12 cellular contexts compared by ENCODE assay signal in genomic region chr10:91185239-91185875, GRCh38. TPM values are rescaled to one million over a fixed set of nuclear protein-coding genes. Genes with fewer than 3 reads are reported as not detected.
DNase-seq lines count a peak whose midpoint lies in the region; ATAC-seq and TF ChIP-seq lines count a peak whose summit lies in the region.
"Had no signal": no experiment of that assay in that cellular context is flagged by ENCODE, and none has a peak within 500 bp of the region (broad histone marks: within the 10 kb centered on the region; RNA-seq: fewer than 3 reads in every experiment).

No MANE protein-coding gene starts in this region.

- H3K18ac ChIP-seq in mesendoderm (ENCODE audit: low read length) = no peak overlapping the region

- no peak for TF ChIP-seq EP300 in stomach (IDR thresholded peaks at IDR 0.05)

- no peak overlapping the region for H4K8ac ChIP-seq in mesendoderm (ENCODE audit: low read depth, low read length)

- H3K4me1 ChIP-seq in PC-3 (ENCODE audit: insufficient read depth, low read length) = peaks cover 6% of the 10 kb centered on the region; the same call in 1 of the 2 replicates
- no peaks in the 10 kb centered on the region for H3K4me1 ChIP-seq in mesendoderm (ENCODE audit: control insufficient read depth, low read depth, low read length)
- H3K4me1 ChIP-seq in prostate gland (replicated peaks) = no peaks in the 10 kb centered on the region
- H3K4me1 ChIP-seq in stomach = peaks cover 0 to 30% (median 16%) of the 10 kb centered on the region in 4 donors

- no peaks in the 10 kb centered on the region for H3K9me3 ChIP-seq in PC-3 (ENCODE audit: low read length)
- no peaks in the 10 kb centered on the region for H3K9me3 ChIP-seq in prostate gland
- H3K9me3 ChIP-seq in stomach = no peaks in the 10 kb centered on the region

- H3K9ac ChIP-seq in PC-3 (ENCODE audit: low read length) (no peak overlapping the region), mesendoderm (ENCODE audit: low read length) (no peak overlapping the region)
- H3K9ac ChIP-seq: BLaER1 treated with 17β-estradiol and CSF1 and Interleukin-3, amounts not matched to agents 10 nM and 100 nM had no signal

- no peak overlapping the region for H2BK5ac ChIP-seq in mesendoderm (ENCODE audit: low read length)

- H2AFZ ChIP-seq in PC-3 (ENCODE audit: low read length) = 0 out of 2 replicates have a peak overlapping the region, but pooled peaks have one; percentile 18

- no peaks in the 10 kb centered on the region for H3K9me2 ChIP-seq in PC-3 (replicated peaks; ENCODE audit: low read length)

- no peaks in the 10 kb centered on the region for H3K79me1 ChIP-seq in mesendoderm (ENCODE audit: low read length)

- no peak for TF ChIP-seq CTCF in PC-3 (conservative IDR thresholded peaks at IDR 0.05; ENCODE audit: low read depth, low read length)
- TF ChIP-seq CTCF in epithelial cell of esophagus (IDR thresholded peaks at IDR 0.05; ENCODE audit: insufficient read depth, low read depth, low read length, missing control alignments) = no peak
- TF ChIP-seq CTCF in prostate gland (IDR thresholded peaks at IDR 0.05) = no peak
- no peak for TF ChIP-seq CTCF in stomach (IDR thresholded peaks at IDR 0.05)

- BruUV-seq in PC-3 (replicated peaks; lab: Mats Ljungman, UMichigan) = no TSS peak

- H3K79me2 ChIP-seq in PC-3 (ENCODE audit: low read length) = no peaks in the 10 kb centered on the region
- H3K79me2 ChIP-seq in mesendoderm (ENCODE audit: control insufficient read depth, insufficient read depth, low read length) = no peaks in the 10 kb centered on the region

- POLR2A ChIA-PET in PC-3 (lab: Charles Lee; ENCODE audit: unreplicated experiment) = no interaction called here

- H3K36me3 ChIP-seq in PC-3 (ENCODE audit: low read depth, low read length) (no peaks in the 10 kb centered on the region), mesendoderm (ENCODE audit: control insufficient read depth, insufficient read depth, low read length) (no peaks in the 10 kb centered on the region), prostate gland (no peaks in the 10 kb centered on the region), stomach (no peaks in the 10 kb centered on the region)

- no peaks in the 10 kb centered on the region for H4K20me1 ChIP-seq in PC-3 (ENCODE audit: low read length)

- no peak overlapping the region for H3K56ac ChIP-seq in mesendoderm (ENCODE audit: low read length)

- TF ChIP-seq POLR2A in prostate gland (IDR thresholded peaks at IDR 0.05) (no peak), stomach (IDR thresholded peaks at IDR 0.05) (no peak)

- H3K4me2 ChIP-seq in PC-3 (ENCODE audit: low read length) = no peak overlapping the region
- H3K4me2 ChIP-seq in mesendoderm (ENCODE audit: low read length) = no peak overlapping the region
- H3K4me2 ChIP-seq: BLaER1 treated with 17β-estradiol and CSF1 and Interleukin-3, amounts not matched to agents 10 nM and 100 nM had no signal

- H3K27me3 ChIP-seq in PC-3 (ENCODE audit: low read length) (no peaks in the 10 kb centered on the region), mesendoderm (ENCODE audit: insufficient read depth, low read length, poor library complexity) (no peaks in the 10 kb centered on the region), prostate gland (replicated peaks; ENCODE audit: insufficient read depth) (no peaks in the 10 kb centered on the region), stomach (no peaks in the 10 kb centered on the region)
- H3K27me3 ChIP-seq: BLaER1 treated with 17β-estradiol and CSF1 and Interleukin-3, amounts not matched to agents 10 nM and 100 nM had no signal

- H3K4ac ChIP-seq in mesendoderm (ENCODE audit: low read depth, low read length) = no peak overlapping the region

- H2BK15ac ChIP-seq in mesendoderm (replicated peaks; ENCODE audit: low read depth) = no peak overlapping the region

- ATAC-seq in PC-3 (peak; percentile 51), GM19023 (IDR thresholded peaks at IDR 0.05; ENCODE audit: unreplicated experiment) (no peak)

- no peak overlapping the region for H2BK120ac ChIP-seq in mesendoderm (ENCODE audit: low read depth, low read length)

- DNase-seq in AG08396 (ENCODE audit: low spot score) (peak; percentile 68), PC-3 (peak; percentile 38), epithelial cell of esophagus (ENCODE audit: low read depth) (peak; percentile 26), mesendoderm (peak; percentile 57), DMS79 (lab: John Stamatoyannopoulos, UW) (no peak), prostate gland (ENCODE audit: low spot score) (no peak), stomach (no peak)
- DNase-seq: activated CD8-positive, alpha-beta memory T cell treated with anti-CD3 and anti-CD28 coated beads for 24 hours; anterior cingulate cortex had no signal

- no peak overlapping the region for H3K23ac ChIP-seq in mesendoderm (ENCODE audit: low read length)

- intact Hi-C loops in PC-3 (cut with micrococcal nuclease) = no loop called here
- intact Hi-C loops in prostate gland (cut with DNase I) = no loop called here
- intact Hi-C loops in stomach (cut with DNase I; ENCODE audit: low total_unique reads) = no loop called here

- no CpG with 5 or more reads among the region's 8 CpGs for WGBS in mesendoderm (ENCODE audit: extremely low coverage, insufficient coverage, low lambda C conversion rate)
- WGBS in prostate gland = 81% methylated on average over 8 of the region's 8 CpGs
- 72 to 94% (median 90%) methylated on average over 4 to 8 of the region's 8 CpGs for WGBS in stomach, 5 donors

- H3F3A ChIP-seq in PC-3 (ENCODE audit: low read length, unreplicated experiment) = no peaks in the 10 kb centered on the region

- CTCF ChIA-PET in PC-3 (lab: Charles Lee) = no interaction called here

- H3K4me3 ChIP-seq in PC-3 (ENCODE audit: low read length) (no peak overlapping the region), epithelial cell of esophagus (ENCODE audit: low read length) (no peak overlapping the region), mesendoderm (ENCODE audit: low read length) (no peak overlapping the region), prostate gland (no peak overlapping the region), stomach (no peak overlapping the region)
- H3K4me3 ChIP-seq: BLaER1 treated with 17β-estradiol and CSF1 and Interleukin-3, amounts not matched to agents 10 nM and 100 nM; SK-N-MC had no signal

- H3K27ac ChIP-seq in PC-3 (ENCODE audit: low read length) (no peak overlapping the region), mesendoderm (ENCODE audit: low read depth, low read length) (no peak overlapping the region), prostate gland (no peak overlapping the region), stomach (peak overlapping the region in 1 of 5 donors; percentile 43)
- H3K27ac ChIP-seq: BLaER1 treated with 17β-estradiol and CSF1 and Interleukin-3, amounts not matched to agents 10 nM and 100 nM; SK-N-MC had no signal

- no peak overlapping the region for H4K5ac ChIP-seq in mesendoderm (ENCODE audit: low read length)

- H2AK5ac ChIP-seq in mesendoderm (ENCODE audit: low read length) = no peak overlapping the region

RNA-seq across cellular contexts. Expression of gene PCGF5, which starts 35.1 kb away (rescaled TPM):
- total RNA-seq in PC-3 (2014; rRNA removed) = 15.8 and 25.0 TPM in 2 replicates
- 10.6 TPM for polyA plus RNA-seq in mesendoderm (2013, experiment 1 of 2)
- 11.0 TPM for polyA plus RNA-seq in mesendoderm (2013, experiment 2 of 2)
- 10 to 100 TPM; 35.7 to 41.3 TPM for total RNA-seq in prostate gland
- total RNA-seq in stomach = 10 to 100 TPM; 10.7 to 78.2 (median 57.6) TPM
- polyA plus RNA-seq in stomach = 10 to 100 TPM; 19.8 to 35.4 (median 32.1) TPM

Comparison
In these comparisons a context has a peak if more than half of its experiments do, and no peak if none do; other contexts are left out.
1. DNase-seq: peak in AG08396 (single experiment), PC-3 (single experiment), epithelial cell of esophagus (single experiment) and mesendoderm (single experiment); none in DMS79 (single experiment), prostate gland (single experiment) and stomach (single experiment).